ENCODE assay signal across 1 cellular context in the genomic region with DNA sequence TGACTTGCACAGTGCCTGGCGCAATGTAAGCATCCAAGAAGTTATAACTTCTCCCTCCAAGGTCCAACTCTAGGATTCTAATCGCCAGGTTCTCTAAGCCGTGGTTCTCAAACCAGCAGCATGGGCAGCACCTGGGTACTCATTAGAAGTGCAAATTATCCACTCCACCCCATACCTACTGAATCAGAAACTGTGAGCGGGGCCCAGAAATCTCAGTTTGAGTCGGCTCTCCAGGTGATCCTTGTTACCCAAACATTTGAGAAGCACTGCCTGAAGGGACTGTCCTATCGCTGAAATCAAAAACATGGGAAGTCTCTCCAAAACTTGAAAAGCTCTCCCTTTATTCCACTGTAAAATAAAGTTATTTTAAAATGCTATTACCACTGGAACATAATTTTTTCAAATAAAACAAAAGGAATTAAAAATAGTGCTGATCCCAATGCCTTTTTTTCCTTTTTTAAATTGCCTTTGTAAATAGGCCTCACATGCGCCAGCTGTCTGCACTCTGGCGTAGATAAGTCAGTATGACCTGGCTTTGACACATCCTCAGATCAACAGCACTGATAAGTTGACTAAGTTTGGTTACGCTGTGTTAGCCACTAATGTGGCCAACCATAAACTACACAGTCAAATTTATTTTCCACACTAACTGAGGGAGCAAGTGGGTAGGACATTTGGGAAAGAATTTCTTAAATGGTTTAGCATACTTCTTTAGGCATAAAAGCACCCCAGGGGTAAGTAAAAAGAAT.
TF ChIP-seq lines count a peak whose summit lies in the region.

No MANE protein-coding gene starts in this region.

TF ChIP-seq in WTC11, 78 proteins besides CTCF, POLR2A, EP300 and RAD21 (continued from another document):
- TF ChIP-seq, protein P1, sequence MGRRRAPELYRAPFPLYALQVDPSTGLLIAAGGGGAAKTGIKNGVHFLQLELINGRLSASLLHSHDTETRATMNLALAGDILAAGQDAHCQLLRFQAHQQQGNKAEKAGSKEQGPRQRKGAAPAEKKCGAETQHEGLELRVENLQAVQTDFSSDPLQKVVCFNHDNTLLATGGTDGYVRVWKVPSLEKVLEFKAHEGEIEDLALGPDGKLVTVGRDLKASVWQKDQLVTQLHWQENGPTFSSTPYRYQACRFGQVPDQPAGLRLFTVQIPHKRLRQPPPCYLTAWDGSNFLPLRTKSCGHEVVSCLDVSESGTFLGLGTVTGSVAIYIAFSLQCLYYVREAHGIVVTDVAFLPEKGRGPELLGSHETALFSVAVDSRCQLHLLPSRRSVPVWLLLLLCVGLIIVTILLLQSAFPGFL (CRISPR knock-in tag; IDR thresholded peaks at IDR 0.05; ENCODE audit: borderline replicate concordance), result no peak
- TF ChIP-seq ZNF416 (CRISPR knock-in tag; IDR thresholded peaks at IDR 0.05), result no peak
- no peak for TF ChIP-seq KAT7 (CRISPR knock-in tag; IDR thresholded peaks at IDR 0.05; ENCODE audit: borderline replicate concordance)
- TF ChIP-seq, protein P2, sequence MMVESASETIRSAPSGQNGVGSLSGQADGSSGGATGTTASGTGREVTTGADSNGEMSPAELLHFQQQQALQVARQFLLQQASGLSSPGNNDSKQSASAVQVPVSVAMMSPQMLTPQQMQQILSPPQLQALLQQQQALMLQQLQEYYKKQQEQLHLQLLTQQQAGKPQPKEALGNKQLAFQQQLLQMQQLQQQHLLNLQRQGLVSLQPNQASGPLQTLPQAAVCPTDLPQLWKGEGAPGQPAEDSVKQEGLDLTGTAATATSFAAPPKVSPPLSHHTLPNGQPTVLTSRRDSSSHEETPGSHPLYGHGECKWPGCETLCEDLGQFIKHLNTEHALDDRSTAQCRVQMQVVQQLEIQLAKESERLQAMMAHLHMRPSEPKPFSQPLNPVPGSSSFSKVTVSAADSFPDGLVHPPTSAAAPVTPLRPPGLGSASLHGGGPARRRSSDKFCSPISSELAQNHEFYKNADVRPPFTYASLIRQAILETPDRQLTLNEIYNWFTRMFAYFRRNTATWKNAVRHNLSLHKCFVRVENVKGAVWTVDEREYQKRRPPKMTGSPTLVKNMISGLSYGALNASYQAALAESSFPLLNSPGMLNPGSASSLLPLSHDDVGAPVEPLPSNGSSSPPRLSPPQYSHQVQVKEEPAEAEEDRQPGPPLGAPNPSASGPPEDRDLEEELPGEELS (CRISPR knock-in tag; IDR thresholded peaks at IDR 0.05), result no peak
- TF ChIP-seq, protein P3, sequence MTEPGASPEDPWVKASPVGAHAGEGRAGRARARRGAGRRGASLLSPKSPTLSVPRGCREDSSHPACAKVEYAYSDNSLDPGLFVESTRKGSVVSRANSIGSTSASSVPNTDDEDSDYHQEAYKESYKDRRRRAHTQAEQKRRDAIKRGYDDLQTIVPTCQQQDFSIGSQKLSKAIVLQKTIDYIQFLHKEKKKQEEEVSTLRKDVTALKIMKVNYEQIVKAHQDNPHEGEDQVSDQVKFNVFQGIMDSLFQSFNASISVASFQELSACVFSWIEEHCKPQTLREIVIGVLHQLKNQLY (CRISPR knock-in tag; IDR thresholded peaks at IDR 0.05), result no peak
- TF ChIP-seq, protein P4, sequence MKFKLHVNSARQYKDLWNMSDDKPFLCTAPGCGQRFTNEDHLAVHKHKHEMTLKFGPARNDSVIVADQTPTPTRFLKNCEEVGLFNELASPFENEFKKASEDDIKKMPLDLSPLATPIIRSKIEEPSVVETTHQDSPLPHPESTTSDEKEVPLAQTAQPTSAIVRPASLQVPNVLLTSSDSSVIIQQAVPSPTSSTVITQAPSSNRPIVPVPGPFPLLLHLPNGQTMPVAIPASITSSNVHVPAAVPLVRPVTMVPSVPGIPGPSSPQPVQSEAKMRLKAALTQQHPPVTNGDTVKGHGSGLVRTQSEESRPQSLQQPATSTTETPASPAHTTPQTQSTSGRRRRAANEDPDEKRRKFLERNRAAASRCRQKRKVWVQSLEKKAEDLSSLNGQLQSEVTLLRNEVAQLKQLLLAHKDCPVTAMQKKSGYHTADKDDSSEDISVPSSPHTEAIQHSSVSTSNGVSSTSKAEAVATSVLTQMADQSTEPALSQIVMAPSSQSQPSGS (CRISPR knock-in tag; IDR thresholded peaks at IDR 0.05; ENCODE audit: borderline replicate concordance, low read depth), result no peak
- TF ChIP-seq, protein P5, sequence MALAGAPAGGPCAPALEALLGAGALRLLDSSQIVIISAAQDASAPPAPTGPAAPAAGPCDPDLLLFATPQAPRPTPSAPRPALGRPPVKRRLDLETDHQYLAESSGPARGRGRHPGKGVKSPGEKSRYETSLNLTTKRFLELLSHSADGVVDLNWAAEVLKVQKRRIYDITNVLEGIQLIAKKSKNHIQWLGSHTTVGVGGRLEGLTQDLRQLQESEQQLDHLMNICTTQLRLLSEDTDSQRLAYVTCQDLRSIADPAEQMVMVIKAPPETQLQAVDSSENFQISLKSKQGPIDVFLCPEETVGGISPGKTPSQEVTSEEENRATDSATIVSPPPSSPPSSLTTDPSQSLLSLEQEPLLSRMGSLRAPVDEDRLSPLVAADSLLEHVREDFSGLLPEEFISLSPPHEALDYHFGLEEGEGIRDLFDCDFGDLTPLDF (CRISPR knock-in tag; IDR thresholded peaks at IDR 0.05), result no peak
- no peak for TF ChIP-seq ZBTB21 (CRISPR knock-in tag; IDR thresholded peaks at IDR 0.05; ENCODE audit: borderline replicate concordance)
- TF ChIP-seq JAZF1 (CRISPR knock-in tag; IDR thresholded peaks at IDR 0.05), result no peak
- TF ChIP-seq GABPB1 (CRISPR knock-in tag; IDR thresholded peaks at IDR 0.05), result no peak
